Comparison of ENCODE assay signal across 1 cellular context in genomic region chr16:50509521-50510341, GRCh38.
TF ChIP-seq lines count a peak whose summit lies in the region.

No MANE protein-coding gene starts in this region.

TF ChIP-seq in H1, 55 proteins besides CTCF, POLR2A, EP300 and RAD21:
- TF ChIP-seq HDAC2 (IDR thresholded peaks at IDR 0.05; ENCODE audit: borderline replicate concordance in 1 of 2, low read depth in 2 of 2, low read length in 2 of 2) (no peak), NANOG (IDR thresholded peaks at IDR 0.05; ENCODE audit: insufficient read depth, low read depth, low read length, poor library complexity, severe bottlenecking) (no peak), USF2 (IDR thresholded peaks at IDR 0.05; ENCODE audit: low read length) (no peak), CBX8 (IDR thresholded peaks at IDR 0.05; ENCODE audit: borderline replicate concordance, low read depth, low read length) (no peak), TAF1 (IDR thresholded peaks at IDR 0.05; ENCODE audit: low read depth, low read length) (no peak), PHF8 (conservative IDR thresholded peaks at IDR 0.05; ENCODE audit: low read depth, low read length) (no peak), SIN3A (conservative IDR thresholded peaks at IDR 0.05 in 1 of 2, IDR thresholded peaks at IDR 0.05 in 1 of 2; ENCODE audit: low read depth in 1 of 2, low read length in 2 of 2) (no peak), BACH1 (IDR thresholded peaks at IDR 0.05; ENCODE audit: low read length) (no peak), GABPA (IDR thresholded peaks at IDR 0.05; ENCODE audit: borderline replicate concordance, insufficient read depth, low read length) (no peak), TEAD4 (IDR thresholded peaks at IDR 0.05; ENCODE audit: low read depth, low read length) (peak; percentile 49), FOSL1 (IDR thresholded peaks at IDR 0.05; ENCODE audit: insufficient read depth, low read depth, low read length) (no peak), MAFK (IDR thresholded peaks at IDR 0.05; ENCODE audit: low read depth, low read length) (no peak), SIX5 (IDR thresholded peaks at IDR 0.05; ENCODE audit: low read depth, low read length) (no peak), POU5F1 (IDR thresholded peaks at IDR 0.05; ENCODE audit: low read depth, low read length) (no peak), JUND (IDR thresholded peaks at IDR 0.05; ENCODE audit: low read length) (no peak), YY1 (IDR thresholded peaks at IDR 0.05; ENCODE audit: low read depth, low read length) (peak; percentile 57; the same call in 1 of the 2 replicates), CHD1 (IDR thresholded peaks at IDR 0.05; ENCODE audit: low read depth, low read length) (no peak)
